Comparison of ENCODE assay signal across 1 cellular context in genomic region chr7:157386979-157387800, GRCh38.
A peak's percentile ranks its signal among the peaks of the same experiment; 100 is the strongest.
TF ChIP-seq lines count a peak whose summit lies in the region.

No MANE protein-coding gene starts in this region.

TF ChIP-seq in K562, 482 proteins besides CTCF, POLR2A, EP300 and RAD21 (continued from another document and continues in another):
- TF ChIP-seq, protein P1, sequence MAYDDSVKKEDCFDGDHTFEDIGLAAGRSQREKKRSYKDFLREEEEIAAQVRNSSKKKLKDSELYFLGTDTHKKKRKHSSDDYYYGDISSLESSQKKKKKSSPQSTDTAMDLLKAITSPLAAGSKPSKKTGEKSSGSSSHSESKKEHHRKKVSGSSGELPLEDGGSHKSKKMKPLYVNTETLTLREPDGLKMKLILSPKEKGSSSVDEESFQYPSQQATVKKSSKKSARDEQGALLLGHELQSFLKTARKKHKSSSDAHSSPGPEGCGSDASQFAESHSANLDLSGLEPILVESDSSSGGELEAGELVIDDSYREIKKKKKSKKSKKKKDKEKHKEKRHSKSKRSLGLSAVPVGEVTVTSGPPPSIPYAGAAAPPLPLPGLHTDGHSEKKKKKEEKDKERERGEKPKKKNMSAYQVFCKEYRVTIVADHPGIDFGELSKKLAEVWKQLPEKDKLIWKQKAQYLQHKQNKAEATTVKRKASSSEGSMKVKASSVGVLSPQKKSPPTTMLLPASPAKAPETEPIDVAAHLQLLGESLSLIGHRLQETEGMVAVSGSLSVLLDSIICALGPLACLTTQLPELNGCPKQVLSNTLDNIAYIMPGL (CRISPR knock-in tag; IDR thresholded peaks at IDR 0.05), result no peak
- TF ChIP-seq ZNF316 (IDR thresholded peaks at IDR 0.05) (no peak), TBP (optimal IDR thresholded peaks at IDR 0.05; ENCODE audit: low read depth, low read length) (no peak), KAT8 (IDR thresholded peaks at IDR 0.05; ENCODE audit: low read depth) (no peak), U2AF2 (optimal IDR thresholded peaks at IDR 0.05; ENCODE audit: low read depth, low read length) (no peak), THAP7 (CRISPR knock-in tag; IDR thresholded peaks at IDR 0.05) (no peak), ZNF655 (CRISPR knock-in tag; IDR thresholded peaks at IDR 0.05) (no peak), RBM17 (IDR thresholded peaks at IDR 0.05; ENCODE audit: borderline replicate concordance, low read depth, low read length) (no peak), ZNF785 (CRISPR knock-in tag; IDR thresholded peaks at IDR 0.05) (no peak), PHF8 (IDR thresholded peaks at IDR 0.05; ENCODE audit: borderline replicate concordance, low read length) (no peak), FOXO4 (CRISPR knock-in tag; IDR thresholded peaks at IDR 0.05) (no peak), MTF1 (CRISPR knock-in tag; IDR thresholded peaks at IDR 0.05; ENCODE audit: borderline replicate concordance) (no peak), VEZF1 (CRISPR knock-in tag; IDR thresholded peaks at IDR 0.05) (no peak), BRD4 (IDR thresholded peaks at IDR 0.05) (no peak), E2F6 (IDR thresholded peaks at IDR 0.05; ENCODE audit: borderline replicate concordance in 1 of 2, extremely low read depth in 1 of 2, insufficient read depth in 1 of 2, insufficient read length in 1 of 2, low read depth in 1 of 2, low read length in 1 of 2, poor library complexity in 1 of 2, severe bottlenecking in 1 of 2) (peak; percentile 89 to 98), KLF10 (CRISPR knock-in tag; IDR thresholded peaks at IDR 0.05) (no peak), ZNF609 (CRISPR knock-in tag; IDR thresholded peaks at IDR 0.05; ENCODE audit: borderline replicate concordance) (peak; percentile 54; the same call in 1 of the 2 replicates), ZNF431 (CRISPR knock-in tag; IDR thresholded peaks at IDR 0.05) (0 out of 2 replicates have a peak, but pooled peaks have one; percentile 58), TBL1XR1 (IDR thresholded peaks at IDR 0.05; ENCODE audit: low read length in 2 of 2) (peak; percentile 45 to 67; a peak in 2 of 4 replicates), STAG1 (CRISPR knock-in tag; IDR thresholded peaks at IDR 0.05; ENCODE audit: borderline replicate concordance) (no peak), ETS1 (conservative IDR thresholded peaks at IDR 0.05; ENCODE audit: control insufficient read depth, low read depth, low read length) (peak; percentile 77; the same call in 1 of the 2 replicates), HDAC6 (IDR thresholded peaks at IDR 0.05; ENCODE audit: low read depth, low read length) (no peak), ZNF830 (CRISPR knock-in tag; IDR thresholded peaks at IDR 0.05) (no peak), SIN3B (IDR thresholded peaks at IDR 0.05; ENCODE audit: low read depth) (no peak), GTF2B (IDR thresholded peaks at IDR 0.05; ENCODE audit: extremely low read depth, insufficient read length) (no peak), ELK1 (CRISPR knock-in tag; IDR thresholded peaks at IDR 0.05) (no peak), ZNF239 (CRISPR knock-in tag; IDR thresholded peaks at IDR 0.05) (peak; percentile 18; the same call in 1 of the 2 replicates), ZBTB1 (CRISPR knock-in tag; IDR thresholded peaks at IDR 0.05; ENCODE audit: borderline replicate concordance, low read depth) (no peak), BRF2 (IDR thresholded peaks at IDR 0.05; ENCODE audit: borderline replicate concordance, insufficient read depth, insufficient read length) (no peak), GTF2E2 (tag; IDR thresholded peaks at IDR 0.05) (no peak)
- TF ChIP-seq, protein P2, sequence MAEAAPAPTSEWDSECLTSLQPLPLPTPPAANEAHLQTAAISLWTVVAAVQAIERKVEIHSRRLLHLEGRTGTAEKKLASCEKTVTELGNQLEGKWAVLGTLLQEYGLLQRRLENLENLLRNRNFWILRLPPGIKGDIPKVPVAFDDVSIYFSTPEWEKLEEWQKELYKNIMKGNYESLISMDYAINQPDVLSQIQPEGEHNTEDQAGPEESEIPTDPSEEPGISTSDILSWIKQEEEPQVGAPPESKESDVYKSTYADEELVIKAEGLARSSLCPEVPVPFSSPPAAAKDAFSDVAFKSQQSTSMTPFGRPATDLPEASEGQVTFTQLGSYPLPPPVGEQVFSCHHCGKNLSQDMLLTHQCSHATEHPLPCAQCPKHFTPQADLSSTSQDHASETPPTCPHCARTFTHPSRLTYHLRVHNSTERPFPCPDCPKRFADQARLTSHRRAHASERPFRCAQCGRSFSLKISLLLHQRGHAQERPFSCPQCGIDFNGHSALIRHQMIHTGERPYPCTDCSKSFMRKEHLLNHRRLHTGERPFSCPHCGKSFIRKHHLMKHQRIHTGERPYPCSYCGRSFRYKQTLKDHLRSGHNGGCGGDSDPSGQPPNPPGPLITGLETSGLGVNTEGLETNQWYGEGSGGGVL (CRISPR knock-in tag; IDR thresholded peaks at IDR 0.05), result no peak
- TF ChIP-seq, protein P3, sequence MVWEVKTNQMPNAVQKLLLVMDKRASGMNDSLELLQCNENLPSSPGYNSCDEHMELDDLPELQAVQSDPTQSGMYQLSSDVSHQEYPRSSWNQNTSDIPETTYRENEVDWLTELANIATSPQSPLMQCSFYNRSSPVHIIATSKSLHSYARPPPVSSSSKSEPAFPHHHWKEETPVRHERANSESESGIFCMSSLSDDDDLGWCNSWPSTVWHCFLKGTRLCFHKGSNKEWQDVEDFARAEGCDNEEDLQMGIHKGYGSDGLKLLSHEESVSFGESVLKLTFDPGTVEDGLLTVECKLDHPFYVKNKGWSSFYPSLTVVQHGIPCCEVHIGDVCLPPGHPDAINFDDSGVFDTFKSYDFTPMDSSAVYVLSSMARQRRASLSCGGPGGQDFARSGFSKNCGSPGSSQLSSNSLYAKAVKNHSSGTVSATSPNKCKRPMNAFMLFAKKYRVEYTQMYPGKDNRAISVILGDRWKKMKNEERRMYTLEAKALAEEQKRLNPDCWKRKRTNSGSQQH (CRISPR knock-in tag; IDR thresholded peaks at IDR 0.05), result no peak
- TF ChIP-seq, protein P4, sequence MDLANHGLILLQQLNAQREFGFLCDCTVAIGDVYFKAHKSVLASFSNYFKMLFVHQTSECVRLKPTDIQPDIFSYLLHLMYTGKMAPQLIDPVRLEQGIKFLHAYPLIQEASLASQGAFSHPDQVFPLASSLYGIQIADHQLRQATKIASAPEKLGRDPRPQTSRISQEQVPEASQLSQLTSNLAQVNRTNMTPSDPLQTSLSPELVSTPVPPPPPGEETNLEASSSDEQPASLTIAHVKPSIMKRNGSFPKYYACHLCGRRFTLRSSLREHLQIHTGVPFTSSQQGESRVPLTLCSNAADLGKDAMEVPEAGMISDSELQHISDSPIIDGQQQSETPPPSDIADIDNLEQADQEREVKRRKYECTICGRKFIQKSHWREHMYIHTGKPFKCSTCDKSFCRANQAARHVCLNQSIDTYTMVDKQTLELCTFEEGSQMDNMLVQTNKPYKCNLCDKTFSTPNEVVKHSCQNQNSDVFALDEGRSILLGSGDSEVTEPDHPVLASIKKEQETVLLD (IDR thresholded peaks at IDR 0.05), result peak; percentile 77; the same call in 1 of the 2 replicates
